Comparison of ENCODE assay signal across 8 cellular contexts in the genomic region with DNA sequence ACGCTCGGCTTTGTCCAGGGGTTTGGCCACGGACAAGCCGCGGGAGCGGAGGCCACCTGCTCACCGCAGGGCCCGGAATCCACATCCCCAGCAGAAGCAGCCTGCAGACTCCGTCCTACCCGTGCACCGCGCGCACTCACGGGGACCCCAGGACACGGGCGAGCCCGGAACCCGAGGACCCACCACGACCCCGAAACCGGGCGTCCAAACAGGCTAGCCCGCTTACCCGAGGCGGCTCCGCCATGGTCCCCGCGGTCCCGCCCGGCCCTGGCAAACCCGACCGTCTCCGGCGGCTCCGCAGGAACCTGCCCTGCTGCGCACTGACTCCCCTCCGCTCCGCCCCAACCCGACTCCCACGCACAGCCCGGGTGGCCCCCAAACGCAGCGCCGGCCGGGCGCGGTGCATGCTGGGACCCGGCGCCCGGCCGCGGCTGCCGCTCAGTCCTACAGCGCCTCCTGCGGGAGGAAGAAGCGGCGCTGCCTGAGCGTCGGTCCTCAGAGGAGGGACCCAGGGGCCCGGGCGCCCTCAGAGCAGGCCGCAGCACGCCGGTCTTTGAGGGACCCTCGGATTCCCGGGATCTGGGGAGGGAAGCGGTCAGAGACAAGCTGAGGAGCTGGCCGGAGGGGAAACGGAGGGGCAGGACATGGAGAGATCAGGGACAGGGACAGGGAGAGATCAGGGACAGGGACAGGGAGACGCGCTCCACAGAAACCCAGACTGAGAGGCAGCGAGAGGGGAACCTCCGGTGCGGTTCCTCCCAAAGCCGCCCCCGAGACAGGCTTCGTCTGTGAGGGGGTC. TPM values are rescaled to one million over a fixed set of nuclear protein-coding genes. Genes with fewer than 3 reads are reported as not detected.
DNase-seq lines count a peak whose midpoint lies in the region; ATAC-seq and TF ChIP-seq lines count a peak whose summit lies in the region.

TSS of gene ZNF786 (minus strand) at position 322 of the 799 bp plus-strand sequence. CDS start at position 244, 78 bp downstream.

- 0 out of 2 replicates have a peak, but pooled peaks cover 3% of the 10 kb centered on the region for H3K4me1 ChIP-seq in HUES64 (ENCODE audit: insufficient read depth, low read length)
- peaks cover 26% of the 10 kb centered on the region for H3K4me1 ChIP-seq in OCI-LY1 (ENCODE audit: insufficient read depth, low read length, severe bottlenecking)
- no peaks in the 10 kb centered on the region for H3K4me1 ChIP-seq in mucosa of stomach (ENCODE audit: control insufficient read depth, insufficient read depth, low read length)

- peak within 1 kb of the TSS; percentile 88 for H3K27ac ChIP-seq in HUES64 (ENCODE audit: low read depth, low read length)
- peak within 1 kb of the TSS; percentile 61 for H3K27ac ChIP-seq in OCI-LY1 (ENCODE audit: low read depth, low read length, poor library complexity, severe bottlenecking)
- H3K27ac ChIP-seq in epithelial cell of prostate, result peak within 1 kb of the TSS; percentile 95

- H3K79me2 ChIP-seq in OCI-LY1 (ENCODE audit: insufficient read depth, low read length), result no peaks in the 10 kb centered on the region; the same call in 1 of the 2 replicates

- no peaks in the 10 kb centered on the region for H3K9me2 ChIP-seq in OCI-LY1 (ENCODE audit: low read depth, low read length)

- H3K9me3 ChIP-seq in HUES64 (ENCODE audit: insufficient read depth, low read depth, low read length) (0 out of 2 replicates have a peak, but pooled peaks cover under 1% of the 10 kb centered on the region), OCI-LY1 (ENCODE audit: low read length) (peaks cover 5% of the 10 kb centered on the region), mucosa of stomach (ENCODE audit: control insufficient read depth, low read length) (no peaks in the 10 kb centered on the region)

- H3K9ac ChIP-seq in HUES64 (ENCODE audit: low read depth, low read length) (peak within 1 kb of the TSS; percentile 96), OCI-LY1 (ENCODE audit: low read length) (peak within 1 kb of the TSS; percentile 84), mucosa of stomach (ENCODE audit: low read length) (peak within 1 kb of the TSS; percentile 92)

- H3K27me3 ChIP-seq in HUES64 (ENCODE audit: insufficient read depth, low read length) (no peaks in the 10 kb centered on the region), OCI-LY1 (ENCODE audit: insufficient read depth, low read length) (no peaks in the 10 kb centered on the region), mucosa of stomach (ENCODE audit: control insufficient read depth, insufficient read depth, low read length) (no peaks in the 10 kb centered on the region)

- H2AFZ ChIP-seq in OCI-LY1 (ENCODE audit: low read length), result peak within 1 kb of the TSS; percentile 99

- peak; percentile 76 for DNase-seq in DMS114 treated with DMSO at 0.1 percent for 48 hours (lab: John Stamatoyannopoulos, UW; ENCODE audit: unreplicated experiment)
- DNase-seq in activated T-cell treated with anti-CD3 and anti-CD28 coated beads for 1 hour (ENCODE audit: low read depth), result peak; percentile 86
- DNase-seq in epithelial cell of prostate (ENCODE audit: low read depth, low spot score), result no peak
- peak; percentile 97 for DNase-seq in stimulated activated CD8-positive, alpha-beta memory T cell treated with anti-CD3 and anti-CD28 coated beads, Interleukin-4, amount 100 ng/mL, for 48 hours

- under 1% methylated on average over 77 of the region's 77 CpGs for WGBS in HUES64

- H3K36me3 ChIP-seq in HUES64 (ENCODE audit: insufficient read depth, low read length) (peaks cover 17% of the 10 kb centered on the region), OCI-LY1 (ENCODE audit: insufficient read depth, low read length) (peaks cover 19% of the 10 kb centered on the region), mucosa of stomach (ENCODE audit: control insufficient read depth, insufficient read depth, low read length) (no peaks in the 10 kb centered on the region)

- H4K20me1 ChIP-seq in OCI-LY1 (ENCODE audit: insufficient read depth, low read length), result no peaks in the 10 kb centered on the region

- H3F3A ChIP-seq in OCI-LY1 (ENCODE audit: insufficient read depth, low read length), result 0 out of 2 replicates have a peak, but pooled peaks cover 5% of the 10 kb centered on the region

- peak; percentile 88 for ATAC-seq in GM21515 (IDR thresholded peaks at IDR 0.05; ENCODE audit: unreplicated experiment)

- H3K4me3 ChIP-seq in HUES64 (ENCODE audit: low read length), result peak within 1 kb of the TSS; percentile 84
- peak within 1 kb of the TSS; percentile 81 for H3K4me3 ChIP-seq in OCI-LY1 (ENCODE audit: low read depth, low read length, poor library complexity, severe bottlenecking)
- H3K4me3 ChIP-seq in mucosa of stomach (ENCODE audit: low read length), result peak within 1 kb of the TSS; percentile 77

- peak; percentile 97 for TF ChIP-seq CTCF in OCI-LY1 (IDR thresholded peaks at IDR 0.05; ENCODE audit: low read length)

- H3K4me2 ChIP-seq in OCI-LY1 (ENCODE audit: low read length), result peak within 1 kb of the TSS; percentile 96

RNA-seq across cellular contexts. Expression of gene ZNF786, which starts in this region (rescaled TPM):
- 7.0 TPM for polyA plus RNA-seq in HUES64 (2013, experiment 1 of 2)
- polyA plus RNA-seq in HUES64 (2013, experiment 2 of 2), result 7.8 TPM
